Comparison of ENCODE assay signal across 1 cellular context in genomic region chr16:67248401-67249177, GRCh38.
TF ChIP-seq lines count a peak whose summit lies in the region.

SLC9A5 (plus strand) TSS chr16:67248979; CDS start chr16:67249015, 36 bp downstream.

TF ChIP-seq in HepG2, 621 proteins besides CTCF, POLR2A, EP300 and RAD21 (continued from another document and continues in another):
- no peak for TF ChIP-seq ZNF646 (CRISPR knock-in tag; IDR thresholded peaks at IDR 0.05)
- TF ChIP-seq ZBTB39 (CRISPR knock-in tag; IDR thresholded peaks at IDR 0.05) = no peak
- 0 out of 2 replicates have a peak, but pooled peaks have one; percentile 33 for TF ChIP-seq YEATS2 (CRISPR knock-in tag; IDR thresholded peaks at IDR 0.05; ENCODE audit: borderline replicate concordance)
- TF ChIP-seq TBL1XR1 (IDR thresholded peaks at IDR 0.05; ENCODE audit: borderline replicate concordance, low read length, partially characterized antibody) = no peak
- peak; percentile 80; the same call in 1 of the 2 replicates for TF ChIP-seq ZNF546 (CRISPR knock-in tag; conservative IDR thresholded peaks at IDR 0.05)
- TF ChIP-seq CHCHD3 (CRISPR knock-in tag; IDR thresholded peaks at IDR 0.05) = no peak
- TF ChIP-seq ZSCAN21 (CRISPR knock-in tag; IDR thresholded peaks at IDR 0.05; ENCODE audit: borderline replicate concordance) = no peak
- no peak for TF ChIP-seq ZNF383 (CRISPR knock-in tag; IDR thresholded peaks at IDR 0.05; ENCODE audit: borderline replicate concordance)
- peak; percentile 21; the same call in 1 of the 2 replicates for TF ChIP-seq HIVEP1 (CRISPR knock-in tag; IDR thresholded peaks at IDR 0.05)
- TF ChIP-seq KDM1A (CRISPR knock-in tag; IDR thresholded peaks at IDR 0.05) = no peak
- TF ChIP-seq IRF9 (CRISPR knock-in tag; IDR thresholded peaks at IDR 0.05; ENCODE audit: borderline replicate concordance) = no peak; the same call in 1 of the 2 replicates
- no peak for TF ChIP-seq ZNF281 (CRISPR knock-in tag; IDR thresholded peaks at IDR 0.05; ENCODE audit: borderline replicate concordance)
- 0 out of 2 replicates have a peak, but pooled peaks have one; percentile 60 for TF ChIP-seq NFAT5 (CRISPR knock-in tag; IDR thresholded peaks at IDR 0.05)
- no peak for TF ChIP-seq DNMT1 (CRISPR knock-in tag; IDR thresholded peaks at IDR 0.05)
- peak; percentile 25; the same call in 1 of the 2 replicates for TF ChIP-seq ZFP82 (CRISPR knock-in tag; IDR thresholded peaks at IDR 0.05; ENCODE audit: borderline replicate concordance)
- TF ChIP-seq ZNF563 (CRISPR knock-in tag; IDR thresholded peaks at IDR 0.05) = peak; percentile 23; the same call in 1 of the 2 replicates
- peak; percentile 45; the same call in 1 of the 2 replicates for TF ChIP-seq GABPB1 (CRISPR knock-in tag; IDR thresholded peaks at IDR 0.05)
- no peak for TF ChIP-seq REXO4 (CRISPR knock-in tag; IDR thresholded peaks at IDR 0.05; ENCODE audit: borderline replicate concordance)
- no peak for TF ChIP-seq RNF219 (CRISPR knock-in tag; IDR thresholded peaks at IDR 0.05)
- no peak for TF ChIP-seq ZNF644 (CRISPR knock-in tag; IDR thresholded peaks at IDR 0.05; ENCODE audit: low read depth)
- no peak; the same call in 1 of the 2 replicates for TF ChIP-seq TSC22D2 (CRISPR knock-in tag; IDR thresholded peaks at IDR 0.05; ENCODE audit: borderline replicate concordance)
- 0 out of 2 replicates have a peak, but pooled peaks have one; percentile 53 for TF ChIP-seq ZNF354B (CRISPR knock-in tag; IDR thresholded peaks at IDR 0.05)
- no peak for TF ChIP-seq ZBTB2 (CRISPR knock-in tag; IDR thresholded peaks at IDR 0.05; ENCODE audit: low read depth)
- TF ChIP-seq NKX3-1 (CRISPR knock-in tag; IDR thresholded peaks at IDR 0.05) = no peak
- TF ChIP-seq SNRNP70 (IDR thresholded peaks at IDR 0.05; ENCODE audit: low read depth, low read length) = no peak
- no peak for TF ChIP-seq ZNF138 (CRISPR knock-in tag; IDR thresholded peaks at IDR 0.05; ENCODE audit: low read depth)
- TF ChIP-seq ZNF232 (CRISPR knock-in tag; IDR thresholded peaks at IDR 0.05; ENCODE audit: borderline replicate concordance) = no peak
- no peak for TF ChIP-seq CEBPG (CRISPR knock-in tag; IDR thresholded peaks at IDR 0.05)
- no peak for TF ChIP-seq EED (CRISPR knock-in tag; IDR thresholded peaks at IDR 0.05)
- TF ChIP-seq NR0B2 (CRISPR knock-in tag; IDR thresholded peaks at IDR 0.05) = peak; percentile 67
